In the genomic region with DNA sequence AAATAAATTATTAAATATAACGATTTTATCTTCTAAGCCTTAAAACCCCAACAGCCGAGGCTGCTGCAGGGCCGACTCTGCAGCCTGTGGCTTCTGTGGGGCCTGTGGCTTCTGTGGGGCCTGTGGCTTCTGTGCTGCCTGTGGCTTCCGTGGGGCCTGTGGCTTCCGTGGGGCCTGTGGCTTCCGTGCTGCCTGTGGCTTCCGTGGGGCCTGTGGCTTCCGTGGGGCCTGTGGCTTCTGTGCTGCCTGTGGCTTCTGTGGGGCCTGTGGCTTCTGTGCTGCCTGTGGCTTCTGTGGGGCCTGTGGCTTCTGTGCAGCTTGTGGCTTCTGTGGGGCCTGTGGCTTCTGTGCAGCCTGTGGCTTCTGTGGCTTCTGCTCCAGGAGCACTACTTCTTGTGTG, we compare ENCODE assay signal across 1 cellular context.
TF ChIP-seq lines count a peak whose summit lies in the region.

No MANE protein-coding gene starts in this region.

TF ChIP-seq in GM12878, 131 proteins besides CTCF, POLR2A, EP300 and RAD21:
- peak; percentile 84 for TF ChIP-seq CBFB (IDR thresholded peaks at IDR 0.05; ENCODE audit: low read depth)
- TF ChIP-seq RUNX3 (IDR thresholded peaks at IDR 0.05; ENCODE audit: low read length) = peak; percentile 78
- TF ChIP-seq EED (IDR thresholded peaks at IDR 0.05; ENCODE audit: low read depth) = peak; percentile 57
